34 cellular contexts compared by ENCODE assay signal in the genomic region with DNA sequence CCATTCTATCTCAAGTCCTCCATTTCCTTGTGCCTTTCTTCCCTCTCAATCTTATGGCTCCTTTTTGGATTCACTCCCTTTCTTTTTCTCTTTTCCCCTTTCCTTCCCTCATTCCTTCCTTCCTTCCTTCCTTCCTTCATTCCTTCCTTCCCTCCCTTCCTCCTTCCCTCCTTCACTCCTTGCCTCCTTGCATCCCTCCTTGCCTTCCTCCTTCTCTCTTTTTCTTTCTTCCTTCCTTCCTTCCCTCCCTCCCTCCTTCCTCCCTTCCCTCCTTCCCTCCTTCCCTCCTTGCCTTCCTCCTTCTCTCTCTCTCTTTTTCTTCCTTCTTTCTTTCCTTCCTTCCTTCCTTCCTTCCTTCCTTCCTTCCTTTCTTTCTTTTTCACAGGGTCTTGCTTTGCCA.
"Had no signal": no experiment of that assay in that cellular context is flagged by ENCODE, and none has a peak within 500 bp of the region (broad histone marks: within the 10 kb centered on the region; RNA-seq: fewer than 3 reads in every experiment).

No MANE protein-coding gene starts in this region.

- H3K4me1 Mint-ChIP-seq: activated CD4-positive, alpha-beta memory T cell treated with anti-CD3 and anti-CD28 coated beads, Interleukin-2, amount 10 ng/mL, durations not matched to agents 7 days and 5 days; activated CD4-positive, alpha-beta T cell treated with anti-CD3 and anti-CD28 coated beads for 36 hours; activated CD4-positive, alpha-beta T cell treated with anti-CD3 and anti-CD28 coated beads, Interleukin-2, amount 10 ng/mL, durations not matched to agents 7 days and 5 days; activated T-helper 17 cell treated with anti-CD3 and anti-CD28 coated beads, Interleukin-2, amount 50 U/mL, for 72 hours; T-helper 17 cell had no signal

- H3K4me1 ChIP-seq: esophagus squamous epithelium, gastroesophageal sphincter had no signal

- ATAC-seq: activated CD4-positive, alpha-beta T cell treated with anti-CD3 and anti-CD28 coated beads for 36 hours; activated T-helper 17 cell treated with anti-CD3 and anti-CD28 coated beads, Interleukin-2, amount 50 U/mL, for 72 hours; gastroesophageal sphincter; T-helper 17 cell had no signal

- H3K27me3 ChIP-seq: brain microvascular endothelial cell, esophagus squamous epithelium, gastroesophageal sphincter had no signal

- H3K9me3 ChIP-seq: esophagus squamous epithelium, gastroesophageal sphincter had no signal

- DNase-seq: activated CD4-positive, alpha-beta memory T cell treated with anti-CD3 and anti-CD28 coated beads, Interleukin-2, amount 10 ng/mL, durations not matched to agents 7 days and 5 days; activated CD4-positive, alpha-beta T cell treated with anti-CD3 and anti-CD28 coated beads for 36 hours; activated CD4-positive, alpha-beta T cell treated with anti-CD3 and anti-CD28 coated beads, Interleukin-2, amount 10 ng/mL, durations not matched to agents 7 days and 5 days; activated CD4-positive, alpha-beta T cell treated with anti-CD3 and anti-CD28 coated beads, Interleukin-2, amount 50 U/mL, for 4 hours; activated CD4-positive, CD25-positive, alpha-beta regulatory T cell; activated CD4-positive, CD25-positive, alpha-beta regulatory T cell treated with anti-CD3 and anti-CD28 coated beads, Interleukin-2, amount 50 U/mL, for 72 hours; activated CD8-positive, alpha-beta memory T cell treated with anti-CD3 and anti-CD28 coated beads, Interleukin-2, amount 50 U/mL, for 48 hours; activated effector memory CD4-positive, alpha-beta T cell treated with Interleukin-2 at 50 U/mL for 16 hours; activated gamma-delta T cell treated with Interleukin-2 at 50 U/mL for 16 hours; activated naive CD4-positive, alpha-beta T cell treated with anti-CD3 and anti-CD28 coated beads, Interleukin-2, amount 50 U/mL, for 16 hours; activated naive CD4-positive, alpha-beta T cell treated with Interleukin-2 at 50 U/mL for 16 hours; activated T-cell treated with anti-CD3 and anti-CD28 coated beads for 4 hours; activated T-cell treated with anti-CD3 and anti-CD28 coated beads, Interleukin-2, amount 50 U/mL, for 24 hours; amniotic stem cell; anterior cingulate cortex; brain microvascular endothelial cell; cortex of kidney; dermis blood vessel endothelial cell; effector CD8-positive, alpha-beta T cell; esophagus squamous epithelium; foreskin melanocyte; T-helper 1 cell; T-helper 17 cell; T1000 had no signal

- H3K9me3 Mint-ChIP-seq: activated CD4-positive, alpha-beta memory T cell treated with anti-CD3 and anti-CD28 coated beads, Interleukin-2, amount 10 ng/mL, durations not matched to agents 7 days and 5 days; activated CD4-positive, alpha-beta T cell treated with anti-CD3 and anti-CD28 coated beads, Interleukin-2, amount 10 ng/mL, durations not matched to agents 7 days and 5 days; activated T-cell treated with anti-CD3 and anti-CD28 coated beads, Interleukin-2, amount 50 U/mL, for 24 hours; activated T-helper 17 cell treated with anti-CD3 and anti-CD28 coated beads, Interleukin-2, amount 50 U/mL, for 72 hours; T-helper 2 cell treated with Interferon-gamma antibody and Interleukin-4, amounts not matched to agents 5 μg/mL and 100 μg/mL, for 36 hours had no signal

- H3K27ac Mint-ChIP-seq: activated CD4-positive, alpha-beta memory T cell treated with anti-CD3 and anti-CD28 coated beads, Interleukin-2, amount 10 ng/mL, durations not matched to agents 7 days and 5 days; activated CD4-positive, alpha-beta T cell treated with anti-CD3 and anti-CD28 coated beads for 36 hours; activated CD4-positive, alpha-beta T cell treated with anti-CD3 and anti-CD28 coated beads, Interleukin-2, amount 10 ng/mL, durations not matched to agents 7 days and 5 days; activated naive CD8-positive, alpha-beta T cell; activated T-cell treated with anti-CD3 and anti-CD28 coated beads, Interleukin-2, amount 50 U/mL, for 24 hours; activated T-helper 17 cell treated with anti-CD3 and anti-CD28 coated beads, Interleukin-2, amount 50 U/mL, for 72 hours; T-helper 17 cell; T-helper 2 cell treated with Interferon-gamma antibody and Interleukin-4, amounts not matched to agents 5 μg/mL and 100 μg/mL, for 36 hours had no signal

- H3K4me3 Mint-ChIP-seq: activated CD4-positive, alpha-beta memory T cell treated with anti-CD3 and anti-CD28 coated beads, Interleukin-2, amount 10 ng/mL, durations not matched to agents 7 days and 5 days; activated CD4-positive, alpha-beta T cell treated with anti-CD3 and anti-CD28 coated beads for 36 hours; activated CD4-positive, alpha-beta T cell treated with anti-CD3 and anti-CD28 coated beads, Interleukin-2, amount 10 ng/mL, durations not matched to agents 7 days and 5 days; activated naive CD8-positive, alpha-beta T cell; activated T-cell treated with anti-CD3 and anti-CD28 coated beads, Interleukin-2, amount 50 U/mL, for 24 hours; activated T-helper 17 cell treated with anti-CD3 and anti-CD28 coated beads, Interleukin-2, amount 50 U/mL, for 72 hours; T-helper 17 cell; T-helper 2 cell treated with Interferon-gamma antibody and Interleukin-4, amounts not matched to agents 5 μg/mL and 100 μg/mL, for 36 hours had no signal

- FAIRE-seq: astrocyte, bronchial epithelial cell, colon, endometrium, endothelial cell of umbilical vein had no signal

- H3K27ac ChIP-seq: brain microvascular endothelial cell, epithelial cell of prostate, esophagus squamous epithelium, gastroesophageal sphincter had no signal

- H3K36me3 ChIP-seq: brain microvascular endothelial cell, esophagus squamous epithelium, gastroesophageal sphincter had no signal

- H3K36me3 Mint-ChIP-seq: activated naive CD8-positive, alpha-beta T cell had no signal

- H3K4me3 ChIP-seq: esophagus squamous epithelium, gastroesophageal sphincter had no signal
